15 cellular contexts compared by ENCODE assay signal in genomic region chr4:40193578-40193977, GRCh38. TPM values are rescaled to one million over a fixed set of nuclear protein-coding genes. Genes with fewer than 3 reads are reported as not detected.
DNase-seq lines count a peak whose midpoint lies in the region; ATAC-seq, FAIRE-seq and TF ChIP-seq lines count a peak whose summit lies in the region.
"Had no signal": no experiment of that assay in that cellular context is flagged by ENCODE, and none has a peak within 500 bp of the region (broad histone marks: within the 10 kb centered on the region; RNA-seq: fewer than 3 reads in every experiment).

No MANE protein-coding gene starts in this region.

- H3K14ac ChIP-seq in IMR-90 (replicated peaks; ENCODE audit: low read depth, low read length) = no peak overlapping the region

- no peaks in the 10 kb centered on the region for H3K27me3 Mint-ChIP-seq in activated CD4-positive, alpha-beta T cell treated with anti-CD3 and anti-CD28 coated beads, Interleukin-2, amount 10 ng/mL, durations not matched to agents 24 days and 14 days

- in situ Hi-C loops in IMR-90 (cut with MboI; ENCODE audit: low sequenced_read_pairs) = no loop called here

- H2AFZ ChIP-seq in IMR-90 (replicated peaks; ENCODE audit: low read length, poor library complexity) (peak overlapping the region; percentile 13), PC-3 (ENCODE audit: low read length) (no peak overlapping the region)

- H3K79me2 ChIP-seq in PC-3 (ENCODE audit: low read length) = no peaks in the 10 kb centered on the region

- H2AK9ac ChIP-seq in IMR-90 (replicated peaks; ENCODE audit: low read depth, low read length, poor library complexity) = no peak overlapping the region

- ATAC-seq in IMR-90 (ENCODE audit: low read depth) (no peak), Right ventricle myocardium inferior (no peak), PC-3 (no peak)
- no peak for ATAC-seq in activated naive CD4-positive, alpha-beta T cell treated with anti-CD3 and anti-CD28 coated beads, Interleukin-2, amount 50 U/mL, for 72 hours

- H2BK20ac ChIP-seq in IMR-90 (ENCODE audit: low read depth, low read length) = no peak overlapping the region

- peaks cover 4% of the 10 kb centered on the region; the same call in 1 of the 2 replicates for H3K27me3 ChIP-seq in IMR-90 (ENCODE audit: control insufficient read depth, insufficient read depth, low read length)
- H3K27me3 ChIP-seq in small intestine (ENCODE audit: control insufficient read depth in 2 of 2, insufficient read depth in 2 of 2, low read length in 2 of 2) = no peaks in the 10 kb centered on the region
- H3K27me3 ChIP-seq in PC-3 (ENCODE audit: low read length) = no peaks in the 10 kb centered on the region
- H3K27me3 ChIP-seq: cardiac muscle cell had no signal

- no peaks in the 10 kb centered on the region for H3F3A ChIP-seq in PC-3 (ENCODE audit: low read length, unreplicated experiment)

- no peak overlapping the region for H3K23ac ChIP-seq in IMR-90 (ENCODE audit: low read depth, low read length)

- FAIRE-seq in small intestine (lab: Jason Lieb, UNC) = no peak
- FAIRE-seq: G401.6 had no signal

- no peak for TF ChIP-seq RAD21 in IMR-90 (IDR thresholded peaks at IDR 0.05; ENCODE audit: low read length)

- no peaks in the 10 kb centered on the region for H3K9me2 ChIP-seq in PC-3 (replicated peaks; ENCODE audit: low read length)

- H3K4ac ChIP-seq in IMR-90 (ENCODE audit: low read depth, low read length) = no peak overlapping the region

- CTCF ChIA-PET in IMR-90 (lab: Yijun Ruan, JAX) (interaction anchor here (1.0 kb wide), 1 partner anchor 14 kb away, joined by 4 read pairs; no protein-coding TSS in a partner anchor), PC-3 (lab: Charles Lee) (no interaction called here)

- TF ChIP-seq POLR2A in IMR-90 (IDR thresholded peaks at IDR 0.05; ENCODE audit: low read depth, low read length) = no peak

- H3K27ac ChIP-seq in IMR-90 (ENCODE audit: insufficient read depth, low read length) = no peak overlapping the region
- H3K27ac ChIP-seq in small intestine (ENCODE audit: low read depth in 1 of 2, low read length in 1 of 2) = peak overlapping the region; percentile 27 to 58
- H3K27ac ChIP-seq in PC-3 (ENCODE audit: low read length) = no peak overlapping the region
- H3K27ac ChIP-seq: cardiac muscle cell, thoracic aorta had no signal

- H2AK5ac ChIP-seq in IMR-90 (ENCODE audit: low read depth, low read length) = no peak overlapping the region

- H3K79me1 ChIP-seq in IMR-90 (ENCODE audit: low read depth in 1 of 2, low read length in 2 of 2) = no peaks in the 10 kb centered on the region

- dilution Hi-C loops in IMR-90 (cut with HindIII; ENCODE audit: low sequenced_read_pairs, unreplicated experiment) = no loop called here

- H3K56ac ChIP-seq in IMR-90 (ENCODE audit: extremely low read depth, insufficient read depth, low read length) = no peak overlapping the region

- H3K27ac Mint-ChIP-seq in activated CD4-positive, alpha-beta T cell treated with anti-CD3 and anti-CD28 coated beads, Interleukin-2, amount 10 ng/mL, durations not matched to agents 24 days and 14 days = peak overlapping the region; percentile 94
- H3K27ac Mint-ChIP-seq in activated naive CD4-positive, alpha-beta T cell treated with anti-CD3 and anti-CD28 coated beads, Interleukin-2, amount 50 U/mL, for 72 hours = peak overlapping the region; percentile 97 to 100
- H3K27ac Mint-ChIP-seq: mesothelial cell of epicardium had no signal

- no peak overlapping the region for H4K8ac ChIP-seq in IMR-90 (ENCODE audit: low read depth in 2 of 2, low read length in 2 of 2)

- H4K5ac ChIP-seq in IMR-90 (ENCODE audit: low read depth, low read length) = no peak overlapping the region

- H3K4me1 Mint-ChIP-seq in activated CD4-positive, alpha-beta T cell treated with anti-CD3 and anti-CD28 coated beads, Interleukin-2, amount 10 ng/mL, durations not matched to agents 24 days and 14 days = peaks cover 67% of the 10 kb centered on the region

- H3K36me3 ChIP-seq in IMR-90 (ENCODE audit: control insufficient read depth, insufficient read depth, low read length) (no peaks in the 10 kb centered on the region), small intestine (ENCODE audit: control insufficient read depth in 2 of 2, insufficient read depth in 2 of 2, low read length in 2 of 2) (no peaks in the 10 kb centered on the region), PC-3 (ENCODE audit: low read depth, low read length) (no peaks in the 10 kb centered on the region)
- H3K36me3 ChIP-seq: cardiac muscle cell, thoracic aorta had no signal

- no peak for TF ChIP-seq CTCF in IMR-90 (conservative IDR thresholded peaks at IDR 0.05; ENCODE audit: low read depth, low read length)
- TF ChIP-seq CTCF in PC-3 (conservative IDR thresholded peaks at IDR 0.05; ENCODE audit: low read depth, low read length) = no peak

- H3K4me3 Mint-ChIP-seq in activated CD4-positive, alpha-beta T cell treated with anti-CD3 and anti-CD28 coated beads, Interleukin-2, amount 10 ng/mL, durations not matched to agents 24 days and 14 days = peak overlapping the region; percentile 93
- H3K4me3 Mint-ChIP-seq: mesothelial cell of epicardium had no signal

- H2BK5ac ChIP-seq in IMR-90 (ENCODE audit: low read depth, low read length, poor library complexity, severe bottlenecking) = no peak overlapping the region

- H3K9me3 ChIP-seq in IMR-90 (ENCODE audit: control insufficient read depth, insufficient read depth, low read length) = no peaks in the 10 kb centered on the region
- H3K9me3 ChIP-seq in small intestine (ENCODE audit: control insufficient read depth, low read depth) = no peaks in the 10 kb centered on the region
- no peaks in the 10 kb centered on the region for H3K9me3 ChIP-seq in PC-3 (ENCODE audit: low read length)
- H3K9me3 ChIP-seq: thoracic aorta had no signal

- no peaks in the 10 kb centered on the region for H4K20me1 ChIP-seq in IMR-90 (ENCODE audit: insufficient read depth, low read length)
- no peaks in the 10 kb centered on the region for H4K20me1 ChIP-seq in PC-3 (ENCODE audit: low read length)

- H3K9me3 Mint-ChIP-seq in activated CD4-positive, alpha-beta T cell treated with anti-CD3 and anti-CD28 coated beads, Interleukin-2, amount 10 ng/mL, durations not matched to agents 24 days and 14 days = no peaks in the 10 kb centered on the region
- H3K9me3 Mint-ChIP-seq in activated naive CD4-positive, alpha-beta T cell treated with anti-CD3 and anti-CD28 coated beads, Interleukin-2, amount 50 U/mL, for 72 hours = no peaks in the 10 kb centered on the region
- H3K9me3 Mint-ChIP-seq: mesothelial cell of epicardium had no signal

- H3K9ac ChIP-seq in IMR-90 (ENCODE audit: low read depth, low read length) = no peak overlapping the region
- no peak overlapping the region for H3K9ac ChIP-seq in PC-3 (ENCODE audit: low read length)

- no peak overlapping the region for H3K4me3 ChIP-seq in IMR-90 (ENCODE audit: insufficient read depth, low read depth, low read length)
- H3K4me3 ChIP-seq in small intestine (ENCODE audit: low read depth in 1 of 2, low read length in 2 of 2) = no peak overlapping the region
- no peak overlapping the region for H3K4me3 ChIP-seq in PC-3 (ENCODE audit: low read length)
- H3K4me3 ChIP-seq: cardiac muscle cell, thoracic aorta had no signal

- no peak overlapping the region for H3K4me2 ChIP-seq in IMR-90 (ENCODE audit: low read depth, low read length)
- no peak overlapping the region for H3K4me2 ChIP-seq in PC-3 (ENCODE audit: low read length)

- H2BK15ac ChIP-seq in IMR-90 (ENCODE audit: low read depth, low read length) = no peak overlapping the region

- H3K36me3 Mint-ChIP-seq in activated CD4-positive, alpha-beta T cell treated with anti-CD3 and anti-CD28 coated beads, Interleukin-2, amount 10 ng/mL, durations not matched to agents 24 days and 14 days (ENCODE audit: low read depth) = peaks cover 13% of the 10 kb centered on the region
- peaks cover 17 to 42% of the 10 kb centered on the region in 2 donors for H3K36me3 Mint-ChIP-seq in activated naive CD4-positive, alpha-beta T cell treated with anti-CD3 and anti-CD28 coated beads, Interleukin-2, amount 50 U/mL, for 72 hours
- H3K36me3 Mint-ChIP-seq: mesothelial cell of epicardium had no signal

- no TSS peak for BruUV-seq in IMR-90 (replicated peaks; lab: Mats Ljungman, UMichigan)
- no TSS peak for BruUV-seq in PC-3 (replicated peaks; lab: Mats Ljungman, UMichigan)

- POLR2A ChIA-PET in IMR-90 (lab: Charles Lee; ENCODE audit: unreplicated experiment) (no interaction called here), PC-3 (lab: Charles Lee; ENCODE audit: unreplicated experiment) (no interaction called here)

- intact Hi-C loops in activated CD4-positive, alpha-beta T cell treated with anti-CD3 and anti-CD28 coated beads, Interleukin-2, amount 10 ng/mL, durations not matched to agents 24 days and 14 days (cut with micrococcal nuclease) = loop anchor here (2.0 to 10.0 kb wide), 2 partner anchors 13 to 839 kb away; no protein-coding TSS in a partner anchor
- intact Hi-C loops in IMR-90 (cut with micrococcal nuclease) (no loop called here), Right ventricle myocardium inferior (cut with DNase I) (no loop called here), PC-3 (cut with micrococcal nuclease) (no loop called here)

- H3K18ac ChIP-seq in IMR-90 (ENCODE audit: low read depth, low read length) = no peak overlapping the region

- no CpG with 5 or more reads among the region's 7 CpGs for WGBS in IMR-90 (ENCODE audit: extremely low coverage in 2 of 2, insufficient read length in 1 of 2), 2 experiments
- 71 to 84% (median 81%) methylated on average over 7 of the region's 7 CpGs for WGBS in small intestine, 3 donors

- H3K4me1 ChIP-seq in IMR-90 (ENCODE audit: control insufficient read depth, insufficient read depth, low read length) (peaks cover 2% of the 10 kb centered on the region; the same call in 1 of the 2 replicates), small intestine (ENCODE audit: control insufficient read depth in 2 of 2, insufficient read depth in 1 of 2, low read depth in 1 of 2, low read length in 1 of 2) (peaks cover 0 to 2% of the 10 kb centered on the region in 2 donors), PC-3 (ENCODE audit: insufficient read depth, low read length) (peaks cover 32% of the 10 kb centered on the region)

- peak; percentile 79 for DNase-seq in activated CD4-positive, alpha-beta T cell treated with anti-CD3 and anti-CD28 coated beads, Interleukin-2, amount 10 ng/mL, durations not matched to agents 24 days and 14 days
- DNase-seq in activated CD4-positive, alpha-beta T cell treated with anti-CD3 and anti-CD28 coated beads for 1 hour = no peak
- DNase-seq in IMR-90 (no peak), small intestine (no peak), Right ventricle myocardium inferior (ENCODE audit: missing footprints) (no peak), PC-3 (no peak)
- DNase-seq in activated naive CD4-positive, alpha-beta T cell treated with anti-CD3 and anti-CD28 coated beads, Interleukin-2, amount 50 U/mL, for 72 hours (ENCODE audit: low spot score in 2 of 2) = no peak
- no peak for DNase-seq in stimulated activated CD8-positive, alpha-beta memory T cell treated with anti-CD3 and anti-CD28 coated beads, Interleukin-4, amount 100 ng/mL, for 48 hours
- DNase-seq: NCI-H1436, NCI-H748 treated with DMSO at 0.1 percent for 48 hours had no signal

- H3K9me1 ChIP-seq in IMR-90 (ENCODE audit: insufficient read depth, low read length) = no peaks in the 10 kb centered on the region

- no peak overlapping the region for H4K91ac ChIP-seq in IMR-90 (ENCODE audit: insufficient read depth, low read depth, low read length)

- H2BK120ac ChIP-seq in IMR-90 (ENCODE audit: low read depth, low read length) = no peak overlapping the region

RNA-seq across cellular contexts. Expression of gene RHOH, which starts 3.3 kb away (rescaled TPM):
- total RNA-seq in activated CD4-positive, alpha-beta T cell treated with anti-CD3 and anti-CD28 coated beads, Interleukin-2, amount 10 ng/mL, durations not matched to agents 24 days and 14 days = 98.1 and 107 TPM in 2 replicates
- under 0.01 TPM in 1 of 2 replicates, not detected in the other for total RNA-seq in IMR-90 (2012; rRNA removed)
- not detected in 2 replicates for polyA plus RNA-seq in IMR-90 (2012; rRNA removed)
- not detected in 2 replicates for polyA plus RNA-seq in IMR-90 (2012; cell fraction: cytosol; rRNA removed)
- not detected in 2 replicates for polyA plus RNA-seq in IMR-90 (2012; cell fraction: nucleus; rRNA removed; ENCODE audit: low replicate concordance)
- total RNA-seq in activated naive CD4-positive, alpha-beta T cell treated with anti-CD3 and anti-CD28 coated beads, Interleukin-2, amount 50 U/mL, for 72 hours = 10 to 100 TPM; 81.2 to 82.9 TPM
- 10 to 100 TPM in 1 of 3 donors, 1 to 10 TPM in 2; 3.6 to 11.6 (median 3.8) TPM for polyA plus RNA-seq in small intestine
- total RNA-seq in Right ventricle myocardium inferior = 0.54 TPM
- 0.12 TPM in 1 of 2 replicates, not detected in the other for total RNA-seq in PC-3 (2014; rRNA removed)
- total RNA-seq: cardiac muscle cell, fibroblast of lung had no signal
- polyA plus RNA-seq: cardiac muscle cell, fibroblast of lung had no signal

Comparison
In these comparisons a context has a peak if more than half of its experiments do, and no peak if none do; other contexts are left out.
1. H3K27ac ChIP-seq: peak in small intestine (2 of 2); none in IMR-90 (single experiment) and PC-3 (single experiment).
2. RNA of gene RHOH, which starts 3.3 kb away (total RNA-seq): 98.1 to 107 TPM in activated CD4-positive, alpha-beta T cell treated with anti-CD3 and anti-CD28 coated beads, Interleukin-2, amount 10 ng/mL, durations not matched to agents 24 days and 14 days and 81.2 to 82.9 TPM in activated naive CD4-positive, alpha-beta T cell treated with anti-CD3 and anti-CD28 coated beads, Interleukin-2, amount 50 U/mL, for 72 hours; 0.54 TPM in Right ventricle myocardium inferior (single experiment), under 0.01 TPM in IMR-90 and 0.12 TPM in PC-3; every median in the first group is over 10 times any median in the second.